In genomic region chr17:3886776-3887175, GRCh38 we compare ENCODE assay signal across 9 cellular contexts. TPM values are rescaled to one million over a fixed set of nuclear protein-coding genes. Genes with fewer than 3 reads are reported as not detected.
DNase-seq lines count a peak whose midpoint lies in the region; ATAC-seq, FAIRE-seq and TF ChIP-seq lines count a peak whose summit lies in the region.
"Had no signal": no experiment of that assay in that cellular context is flagged by ENCODE, and none has a peak within 500 bp of the region (broad histone marks: within the 10 kb centered on the region; RNA-seq: fewer than 3 reads in every experiment).

No MANE protein-coding gene starts in this region.

- H3K4me1 Mint-ChIP-seq in T-cell: peaks cover 41 to 42% (median 42%) of the 10 kb centered on the region in 3 donors

- TF ChIP-seq EP300 in gastroesophageal sphincter (IDR thresholded peaks at IDR 0.05) (no peak), sigmoid colon (IDR thresholded peaks at IDR 0.05) (no peak)

- no peaks in the 10 kb centered on the region for H3K27me3 ChIP-seq in gastroesophageal sphincter
- no peaks in the 10 kb centered on the region for H3K27me3 ChIP-seq in sigmoid colon
- no peaks in the 10 kb centered on the region for H3K27me3 ChIP-seq in foreskin keratinocyte

- H3K4me3 Mint-ChIP-seq in T-cell: peak overlapping the region; percentile 22 to 84 (median 34)

- peak overlapping the region; percentile 79 to 89 for H3K27ac Mint-ChIP-seq in T-cell

- CTCF ChIA-PET in T-cell (lab: Charles Lee): no interaction called here

- intact Hi-C loops in sigmoid colon (cut with DNase I): no loop called here

- H3K27ac ChIP-seq in gastroesophageal sphincter: peak overlapping the region in 3 of 4 donors; percentile 82 to 91 (median 90)
- H3K27ac ChIP-seq in sigmoid colon: peak overlapping the region; percentile 86 to 96 (median 90)
- H3K27ac ChIP-seq in foreskin keratinocyte: no peak overlapping the region

- FAIRE-seq in GM12891 (lab: Jason Lieb, UNC): peak; percentile 67

- no peak overlapping the region for H3K4me3 ChIP-seq in gastroesophageal sphincter
- H3K4me3 ChIP-seq in sigmoid colon: no peak overlapping the region

- H3K36me3 ChIP-seq in gastroesophageal sphincter (peaks cover 0 to 39% of the 10 kb centered on the region in 2 donors), sigmoid colon (peaks cover 10 to 34% (median 16%) of the 10 kb centered on the region in 4 donors)

- peak; percentile 55 to 66 (median 61) for ATAC-seq in T-cell (replicated peaks in 1 of 4)
- ATAC-seq in gastroesophageal sphincter: no peak
- no peak for ATAC-seq in HG03521 (IDR thresholded peaks at IDR 0.05; ENCODE audit: unreplicated experiment)
- no peak for ATAC-seq in HG02938 (IDR thresholded peaks at IDR 0.05; ENCODE audit: unreplicated experiment)
- no peak for ATAC-seq in foreskin keratinocyte

- TF ChIP-seq POLR2A in GM12891 (IDR thresholded peaks at IDR 0.05; ENCODE audit: low read depth, low read length) (no peak), gastroesophageal sphincter (IDR thresholded peaks at IDR 0.05) (no peak), sigmoid colon (IDR thresholded peaks at IDR 0.05) (no peak)

- peaks cover 0 to 68% (median 37%) of the 10 kb centered on the region in 3 donors for H3K4me1 ChIP-seq in gastroesophageal sphincter
- peaks cover 0 to 56% (median 50%) of the 10 kb centered on the region in 4 donors for H3K4me1 ChIP-seq in sigmoid colon
- peaks cover 17% of the 10 kb centered on the region for H3K4me1 ChIP-seq in foreskin keratinocyte

- H3K9me3 Mint-ChIP-seq in T-cell: no peaks in the 10 kb centered on the region

- POLR2A ChIA-PET in T-cell (lab: Charles Lee): no interaction called here

- no peaks in the 10 kb centered on the region for H3K27me3 Mint-ChIP-seq in T-cell

- H3K36me3 Mint-ChIP-seq in T-cell: no peaks in the 10 kb centered on the region

- DNase-seq in GM12891 (ENCODE audit: insufficient read length, low spot score) (no peak), T-cell (peak in 6 of 34 experiments; percentile 3 to 32 (median 16)), sigmoid colon (no peak), foreskin keratinocyte (no peak)
- DNase-seq in stimulated activated CD4-positive, alpha-beta T cell treated with anti-CD3 and anti-CD28 coated beads, Interleukin-15, amount 100 ng/mL, for 24 hours: no peak
- DNase-seq: NCI-H82 had no signal

- TF ChIP-seq CTCF in gastroesophageal sphincter (IDR thresholded peaks at IDR 0.05) (no peak), sigmoid colon (IDR thresholded peaks at IDR 0.05) (no peak), foreskin keratinocyte (conservative IDR thresholded peaks at IDR 0.05) (no peak)

- H3K9me3 ChIP-seq in gastroesophageal sphincter: no peaks in the 10 kb centered on the region
- H3K9me3 ChIP-seq in sigmoid colon: no peaks in the 10 kb centered on the region

- WGBS in gastroesophageal sphincter (ENCODE audit: low coverage in 1 of 2), 2 donors: 80% methylated on average over 1 of the region's 10 CpGs; no CpG with 5 or more reads in 1 of the 2 donors
- 54 to 86% methylated on average over 10 of the region's 10 CpGs for whole genome bisulfite sequencing in sigmoid colon, 2 donors

TF ChIP-seq in GM12891, 5 proteins besides CTCF, POLR2A, EP300 and RAD21:
- no peak for TF ChIP-seq POLR2AphosphoS5 (IDR thresholded peaks at IDR 0.05; ENCODE audit: low read depth, low read length)
- no peak for TF ChIP-seq SPI1 (IDR thresholded peaks at IDR 0.05; ENCODE audit: low read depth, low read length)
- TF ChIP-seq TAF1 (IDR thresholded peaks at IDR 0.05; ENCODE audit: low read depth, low read length): no peak
- TF ChIP-seq POU2F2 (IDR thresholded peaks at IDR 0.05; ENCODE audit: low read depth, low read length): no peak
- TF ChIP-seq PAX5 (IDR thresholded peaks at IDR 0.05; ENCODE audit: insufficient read depth, low read length, severe bottlenecking): no peak
TF ChIP-seq in GM12891: peak in this region for 0.

RNA-seq across cellular contexts. Expression of gene CAMKK1, which starts 6.1 kb away (rescaled TPM):
- 0.64 TPM for polyA plus RNA-seq in GM12891 (2012; ENCODE audit: low read depth, missing spikeins)
- 10 to 100 TPM in 1 of 5 donors, 1 to 10 TPM in 4; 5.3 to 11.0 (median 6.0) TPM for total RNA-seq in T-cell
- 1 to 10 TPM; 3.4 to 7.1 (median 3.8) TPM for total RNA-seq in gastroesophageal sphincter
- total RNA-seq in sigmoid colon: 10 to 100 TPM in 1 of 4 donors, 1 to 10 TPM in 3; 3.8 to 12.8 (median 8.1) TPM
- 1 to 10 TPM in 2 of 3 donors, under 1 TPM in 1; 0.92 to 6.3 (median 2.4) TPM for polyA plus RNA-seq in sigmoid colon
- total RNA-seq in foreskin keratinocyte: 2.3 and 2.4 TPM in 2 replicates
- polyA plus RNA-seq in foreskin keratinocyte: 1.6 and 1.8 TPM in 2 replicates

RNA-seq across cellular contexts. Expression of gene P2RX1, which starts 29.5 kb away (rescaled TPM):
- polyA plus RNA-seq in GM12891 (2012; ENCODE audit: low read depth, missing spikeins): 1.1 TPM
- total RNA-seq in T-cell (1 to 10 TPM in 3 of 5 donors, under 1 TPM in 2; 0.95 to 3.3 (median 1.2) TPM), gastroesophageal sphincter (10 to 100 TPM in 1 of 4 donors, 1 to 10 TPM in 3; 1.6 to 11.6 (median 3.2) TPM), sigmoid colon (10 to 100 TPM in 2 of 4 donors, 1 to 10 TPM in 2; 3.6 to 55.9 (median 10.0) TPM), foreskin keratinocyte (not detected in 2 replicates)
- polyA plus RNA-seq in sigmoid colon (1 to 10 TPM in 1 of 3 donors, under 1 TPM in 2; 0.46 to 4.3 (median 0.60) TPM), foreskin keratinocyte (not detected in 2 replicates)

RNA-seq across cellular contexts. Expression of gene NCBP3, which starts 40.7 kb away (rescaled TPM):
- polyA plus RNA-seq in GM12891 (2012; ENCODE audit: low read depth, missing spikeins): 14.4 TPM
- 10 to 100 TPM; 35.6 to 55.5 (median 46.7) TPM for total RNA-seq in T-cell
- 10 to 100 TPM; 22.2 to 25.7 (median 24.3) TPM for total RNA-seq in gastroesophageal sphincter
- 10 to 100 TPM; 20.9 to 23.0 (median 21.7) TPM for total RNA-seq in sigmoid colon
- polyA plus RNA-seq in sigmoid colon: 10 to 100 TPM in 2 of 3 donors, 1 to 10 TPM in 1; 8.4 to 34.8 (median 11.6) TPM
- 23.6 and 25.3 TPM in 2 replicates for total RNA-seq in foreskin keratinocyte
- 11.2 and 12.8 TPM in 2 replicates for polyA plus RNA-seq in foreskin keratinocyte

Comparison
In these comparisons a context has a peak if more than half of its experiments do, and no peak if none do; other contexts are left out.
1. ATAC-seq: peak in T-cell (4 of 4); none in gastroesophageal sphincter (single experiment), HG03521 (single experiment), HG02938 (single experiment) and foreskin keratinocyte (single experiment).